ENCODE assay signal across 1 cellular context in genomic region chr19:18322759-18323460, GRCh38.
A peak's percentile ranks its signal among the peaks of the same experiment; 100 is the strongest.
TF ChIP-seq lines count a peak whose summit lies in the region.

LSM4 (minus strand) TSS chr19:18323076; CDS start chr19:18323020, 56 bp downstream.

TF ChIP-seq in HEK293, 187 proteins besides CTCF, POLR2A, EP300 and RAD21 (continued from another document and continues in another):
- peak; percentile 95 for TF ChIP-seq SP2 (tag by site-specific recombination; IDR thresholded peaks at IDR 0.05)
- no peak for TF ChIP-seq ZNF571 (tag by site-specific recombination; IDR thresholded peaks at IDR 0.05)
- TF ChIP-seq KLF1 (tag by site-specific recombination; IDR thresholded peaks at IDR 0.05): peak; percentile 64
- TF ChIP-seq ZNF37A (tag by site-specific recombination; IDR thresholded peaks at IDR 0.05): no peak
- no peak for TF ChIP-seq ZFP37 (tag by site-specific recombination; IDR thresholded peaks at IDR 0.05)
- no peak for TF ChIP-seq SP7 (tag by site-specific recombination; IDR thresholded peaks at IDR 0.05)
- no peak; the same call in 1 of the 2 replicates for TF ChIP-seq KLF9 (tag by site-specific recombination; IDR thresholded peaks at IDR 0.05; ENCODE audit: low read depth)
- TF ChIP-seq ZNF544 (tag by site-specific recombination; IDR thresholded peaks at IDR 0.05): no peak
- TF ChIP-seq ZNF518A (tag by site-specific recombination; conservative IDR thresholded peaks at IDR 0.05; ENCODE audit: low read depth): no peak
- TF ChIP-seq ZNF132 (tag by site-specific recombination; IDR thresholded peaks at IDR 0.05; ENCODE audit: borderline replicate concordance): no peak
- TF ChIP-seq KLF17 (tag by site-specific recombination; IDR thresholded peaks at IDR 0.05): no peak; the same call in none of the 2 replicates
- TF ChIP-seq BCL6B (tag by site-specific recombination; IDR thresholded peaks at IDR 0.05): no peak
- TF ChIP-seq ZNF449 (tag by site-specific recombination; IDR thresholded peaks at IDR 0.05): no peak
- TF ChIP-seq OSR2 (tag by site-specific recombination; IDR thresholded peaks at IDR 0.05): 0 out of 2 replicates have a peak, but pooled peaks have one; percentile 36
- peak; percentile 95 for TF ChIP-seq SP3 (tag by site-specific recombination; IDR thresholded peaks at IDR 0.05)
- TF ChIP-seq YY1 (tag by site-specific recombination; IDR thresholded peaks at IDR 0.05): peak; percentile 33; the same call in 1 of the 2 replicates
- no peak for TF ChIP-seq ZSCAN16 (tag by site-specific recombination; IDR thresholded peaks at IDR 0.05)
- TF ChIP-seq ZNF639 (tag by site-specific recombination; IDR thresholded peaks at IDR 0.05): no peak
- TF ChIP-seq ZFP69B (tag by site-specific recombination; IDR thresholded peaks at IDR 0.05): no peak
- TF ChIP-seq ZNF302 (tag by site-specific recombination; IDR thresholded peaks at IDR 0.05; ENCODE audit: low read depth): no peak
- peak; percentile 98 for TF ChIP-seq ZBTB26 (tag by site-specific recombination; optimal IDR thresholded peaks at IDR 0.05)
- peak; percentile 39; the same call in 1 of the 2 replicates for TF ChIP-seq ZSCAN18 (tag by site-specific recombination; IDR thresholded peaks at IDR 0.05)
- TF ChIP-seq ZNF280D (tag by site-specific recombination; IDR thresholded peaks at IDR 0.05): no peak
- TF ChIP-seq PRDM4 (tag by site-specific recombination; IDR thresholded peaks at IDR 0.05): no peak
- no peak for TF ChIP-seq ZNF426 (tag by site-specific recombination; IDR thresholded peaks at IDR 0.05)
- no peak for TF ChIP-seq PRDM10 (tag by site-specific recombination; IDR thresholded peaks at IDR 0.05)
- no peak for TF ChIP-seq ZNF211 (tag by site-specific recombination; IDR thresholded peaks at IDR 0.05; ENCODE audit: low read depth)
